20 cellular contexts compared by ENCODE assay signal in the genomic region with DNA sequence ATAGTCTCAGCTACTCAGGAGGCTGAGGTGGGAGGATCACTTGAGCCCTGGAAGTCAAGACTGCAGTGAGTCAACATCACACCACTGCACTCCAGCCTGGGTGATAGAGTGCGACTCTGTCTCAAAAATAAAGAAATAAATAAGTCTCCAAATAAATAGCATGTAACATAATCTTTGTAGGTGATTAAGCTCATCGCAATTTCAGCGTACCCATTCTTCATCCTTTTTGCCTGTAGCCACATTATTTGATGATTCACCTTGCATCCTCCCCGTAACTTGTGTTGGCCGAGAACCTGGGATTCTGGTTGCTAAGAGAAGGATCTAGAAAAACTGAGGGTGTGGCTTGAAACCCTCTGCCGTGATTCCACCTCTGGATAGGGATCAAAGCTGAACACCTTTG.
DNase-seq lines count a peak whose midpoint lies in the region; ATAC-seq, FAIRE-seq and TF ChIP-seq lines count a peak whose summit lies in the region.
"Had no signal": no experiment of that assay in that cellular context is flagged by ENCODE, and none has a peak within 500 bp of the region (broad histone marks: within the 10 kb centered on the region; RNA-seq: fewer than 3 reads in every experiment).

No MANE protein-coding gene starts in this region.

- FAIRE-seq in RCC 7860 (lab: Jason Lieb, UNC) (no peak), urothelium cell line (lab: Jason Lieb, UNC) (no peak)
- FAIRE-seq: HepG2 had no signal

- no peaks in the 10 kb centered on the region for H3K36me3 Mint-ChIP-seq in activated T-helper 1 cell treated with anti-CD3 and anti-CD28 coated beads, Interleukin-12 subunit alpha, Interleukin-12 subunit beta, Interleukin-2, Interleukin-4 antibody, amounts not matched to agents 30 ng/mL and 10 ng/mL and 1 ng/mL, durations not matched to agents 14 hours and 24 hours and 36 hours (ENCODE audit: low read depth)

- no peaks in the 10 kb centered on the region for H3K4me1 Mint-ChIP-seq in stimulated activated naive CD8-positive, alpha-beta T cell treated with anti-CD3 and anti-CD28 coated beads, Interleukin-15, amount 100 ng/mL, for 72 hours
- H3K4me1 Mint-ChIP-seq in activated T-helper 1 cell treated with anti-CD3 and anti-CD28 coated beads, Interleukin-12 subunit alpha, Interleukin-12 subunit beta, Interleukin-2, Interleukin-4 antibody, amounts not matched to agents 30 ng/mL and 10 ng/mL and 1 ng/mL, durations not matched to agents 14 hours and 24 hours and 36 hours (ENCODE audit: low read depth), result no peaks in the 10 kb centered on the region

- no TSS peak for BruUV-seq in mammary epithelial cell (replicated peaks; lab: Mats Ljungman, UMichigan)

- no peaks in the 10 kb centered on the region for H4K20me1 ChIP-seq in mammary epithelial cell (ENCODE audit: insufficient read depth, low read length)

- no peaks in the 10 kb centered on the region for H3K27me3 ChIP-seq in mammary epithelial cell (ENCODE audit: insufficient read depth, low read length)

- H3K27me3 Mint-ChIP-seq in stimulated activated naive CD8-positive, alpha-beta T cell treated with anti-CD3 and anti-CD28 coated beads, Interleukin-15, amount 100 ng/mL, for 72 hours, result peaks cover 25% of the 10 kb centered on the region
- H3K27me3 Mint-ChIP-seq in activated T-helper 1 cell treated with anti-CD3 and anti-CD28 coated beads, Interleukin-12 subunit alpha, Interleukin-12 subunit beta, Interleukin-2, Interleukin-4 antibody, amounts not matched to agents 30 ng/mL and 10 ng/mL and 1 ng/mL, durations not matched to agents 14 hours and 24 hours and 36 hours (ENCODE audit: insufficient read depth), result peaks cover 3% of the 10 kb centered on the region

- no peak for ATAC-seq in stimulated activated naive CD8-positive, alpha-beta T cell treated with anti-CD3 and anti-CD28 coated beads, Interleukin-15, amount 100 ng/mL, for 72 hours
- ATAC-seq: HepG2, Right ventricle myocardium inferior had no signal

- H3K9me3 ChIP-seq in mammary epithelial cell (replicated peaks; ENCODE audit: insufficient read depth, low read length), result no peaks in the 10 kb centered on the region
- H3K9me3 ChIP-seq: HAP-1 had no signal

- peak; percentile 36 for DNase-seq in H4 (ENCODE audit: low spot score)
- peak; percentile 8 for DNase-seq in RCC 7860 (ENCODE audit: low spot score)
- DNase-seq in mammary epithelial cell, result peak; percentile 97
- DNase-seq in urothelium cell line (ENCODE audit: low spot score), result peak; percentile 71
- no peak for DNase-seq in stimulated activated naive CD8-positive, alpha-beta T cell treated with anti-CD3 and anti-CD28 coated beads, Interleukin-15, amount 100 ng/mL, for 72 hours
- no peak for DNase-seq in activated T-helper 1 cell treated with anti-CD3 and anti-CD28 coated beads, Interleukin-12 subunit alpha, Interleukin-12 subunit beta, Interleukin-2, Interleukin-4 antibody, amounts not matched to agents 30 ng/mL and 10 ng/mL and 1 ng/mL, durations not matched to agents 14 hours and 24 hours and 36 hours (ENCODE audit: low spot score)
- DNase-seq in RKO (ENCODE audit: low spot score), result no peak
- DNase-seq: ACHN, C1 segment of cervical spinal cord, DMS79 treated with DMSO at 0.1 percent for 48 hours, GDM1, KG1, NCI-H1417 treated with DMSO at 0.1 percent for 48 hours, NCI-H187 treated with DMSO at 0.1 percent for 48 hours, NCI-H226, NCI-H524 treated with DMSO at 0.1 percent for 48 hours, PC-9 had no signal

- no peak overlapping the region for H3K4me3 Mint-ChIP-seq in stimulated activated naive CD8-positive, alpha-beta T cell treated with anti-CD3 and anti-CD28 coated beads, Interleukin-15, amount 100 ng/mL, for 72 hours
- H3K4me3 Mint-ChIP-seq in activated T-helper 1 cell treated with anti-CD3 and anti-CD28 coated beads, Interleukin-12 subunit alpha, Interleukin-12 subunit beta, Interleukin-2, Interleukin-4 antibody, amounts not matched to agents 30 ng/mL and 10 ng/mL and 1 ng/mL, durations not matched to agents 14 hours and 24 hours and 36 hours, result no peak overlapping the region

- no peak overlapping the region for H3K4me2 ChIP-seq in mammary epithelial cell (ENCODE audit: insufficient read depth, low read depth, low read length)
- H3K4me2 ChIP-seq: PC-9 had no signal

- H3K9me3 Mint-ChIP-seq in stimulated activated naive CD8-positive, alpha-beta T cell treated with anti-CD3 and anti-CD28 coated beads, Interleukin-15, amount 100 ng/mL, for 72 hours, result no peaks in the 10 kb centered on the region
- no peaks in the 10 kb centered on the region for H3K9me3 Mint-ChIP-seq in activated T-helper 1 cell treated with anti-CD3 and anti-CD28 coated beads, Interleukin-12 subunit alpha, Interleukin-12 subunit beta, Interleukin-2, Interleukin-4 antibody, amounts not matched to agents 30 ng/mL and 10 ng/mL and 1 ng/mL, durations not matched to agents 14 hours and 24 hours and 36 hours

- H2AFZ ChIP-seq in mammary epithelial cell (ENCODE audit: low read depth, low read length), result no peak overlapping the region
- H2AFZ ChIP-seq: PC-9 had no signal

- no peak overlapping the region for H3K4me3 ChIP-seq in mammary epithelial cell (replicated peaks in 1 of 3; ENCODE audit: insufficient read depth in 1 of 3, low read depth in 2 of 3, low read length in 3 of 3)
- H3K4me3 ChIP-seq: HAP-1, PC-9 had no signal

- peaks cover 26% of the 10 kb centered on the region for H3K4me1 ChIP-seq in mammary epithelial cell (ENCODE audit: insufficient read depth, low read length)
- H3K4me1 ChIP-seq: HAP-1 had no signal

- no peak overlapping the region for H3K9ac ChIP-seq in mammary epithelial cell (ENCODE audit: insufficient read depth, low read length)

- TF ChIP-seq CTCF in mammary epithelial cell (conservative IDR thresholded peaks at IDR 0.05 in 1 of 2, IDR thresholded peaks at IDR 0.05 in 1 of 2; ENCODE audit: extremely low read depth in 1 of 2, insufficient read depth in 1 of 2, low read depth in 1 of 2, low read length in 2 of 2), result no peak

- WGBS in mammary epithelial cell (ENCODE audit: low coverage, missing lambda C conversion rate), result 0% methylated on average over 6 of the region's 6 CpGs

- no peaks in the 10 kb centered on the region for H3K36me3 ChIP-seq in mammary epithelial cell (ENCODE audit: insufficient read depth, low read length)
- H3K36me3 ChIP-seq: HAP-1 had no signal

- intact Hi-C loops in mammary epithelial cell (cut with micrococcal nuclease), result no loop called here
- intact Hi-C loops in activated T-helper 1 cell treated with anti-CD3 and anti-CD28 coated beads, Interleukin-12 subunit alpha, Interleukin-12 subunit beta, Interleukin-2, Interleukin-4 antibody, amounts not matched to agents 30 ng/mL and 10 ng/mL and 1 ng/mL, durations not matched to agents 14 hours and 24 hours and 36 hours (cut with micrococcal nuclease), result no loop called here

- no peak overlapping the region for H3K27ac Mint-ChIP-seq in stimulated activated naive CD8-positive, alpha-beta T cell treated with anti-CD3 and anti-CD28 coated beads, Interleukin-15, amount 100 ng/mL, for 72 hours
- H3K27ac Mint-ChIP-seq in activated T-helper 1 cell treated with anti-CD3 and anti-CD28 coated beads, Interleukin-12 subunit alpha, Interleukin-12 subunit beta, Interleukin-2, Interleukin-4 antibody, amounts not matched to agents 30 ng/mL and 10 ng/mL and 1 ng/mL, durations not matched to agents 14 hours and 24 hours and 36 hours, result no peak overlapping the region

- CTCF ChIA-PET in mammary epithelial cell (lab: Charles Lee; ENCODE audit: low non-redundant PET), result no interaction called here

- H3K79me2 ChIP-seq in mammary epithelial cell (ENCODE audit: insufficient read depth, low read length), result no peaks in the 10 kb centered on the region

- in situ Hi-C loops in mammary epithelial cell (cut with MboI; ENCODE audit: low sequenced_read_pairs in 2 of 2), result no loop called here

- dilution Hi-C loops in mammary epithelial cell (cut with HindIII; ENCODE audit: low sequenced_read_pairs), result no loop called here

- H3K27ac ChIP-seq in mammary epithelial cell (ENCODE audit: insufficient read depth, low read depth, low read length), result peak overlapping the region; percentile 83
- H3K27ac ChIP-seq: PC-9 had no signal

Comparison
In these comparisons a context has a peak if more than half of its experiments do, and no peak if none do; other contexts are left out.
1. DNase-seq: peak in H4 (single experiment), RCC 7860 (single experiment), mammary epithelial cell (single experiment) and urothelium cell line (single experiment); none in stimulated activated naive CD8-positive, alpha-beta T cell treated with anti-CD3 and anti-CD28 coated beads, Interleukin-15, amount 100 ng/mL, for 72 hours (0 of 2), activated T-helper 1 cell treated with anti-CD3 and anti-CD28 coated beads, Interleukin-12 subunit alpha, Interleukin-12 subunit beta, Interleukin-2, Interleukin-4 antibody, amounts not matched to agents 30 ng/mL and 10 ng/mL and 1 ng/mL, durations not matched to agents 14 hours and 24 hours and 36 hours (single experiment) and RKO (single experiment).